Comparison of ENCODE assay signal across 9 cellular contexts in the genomic region with DNA sequence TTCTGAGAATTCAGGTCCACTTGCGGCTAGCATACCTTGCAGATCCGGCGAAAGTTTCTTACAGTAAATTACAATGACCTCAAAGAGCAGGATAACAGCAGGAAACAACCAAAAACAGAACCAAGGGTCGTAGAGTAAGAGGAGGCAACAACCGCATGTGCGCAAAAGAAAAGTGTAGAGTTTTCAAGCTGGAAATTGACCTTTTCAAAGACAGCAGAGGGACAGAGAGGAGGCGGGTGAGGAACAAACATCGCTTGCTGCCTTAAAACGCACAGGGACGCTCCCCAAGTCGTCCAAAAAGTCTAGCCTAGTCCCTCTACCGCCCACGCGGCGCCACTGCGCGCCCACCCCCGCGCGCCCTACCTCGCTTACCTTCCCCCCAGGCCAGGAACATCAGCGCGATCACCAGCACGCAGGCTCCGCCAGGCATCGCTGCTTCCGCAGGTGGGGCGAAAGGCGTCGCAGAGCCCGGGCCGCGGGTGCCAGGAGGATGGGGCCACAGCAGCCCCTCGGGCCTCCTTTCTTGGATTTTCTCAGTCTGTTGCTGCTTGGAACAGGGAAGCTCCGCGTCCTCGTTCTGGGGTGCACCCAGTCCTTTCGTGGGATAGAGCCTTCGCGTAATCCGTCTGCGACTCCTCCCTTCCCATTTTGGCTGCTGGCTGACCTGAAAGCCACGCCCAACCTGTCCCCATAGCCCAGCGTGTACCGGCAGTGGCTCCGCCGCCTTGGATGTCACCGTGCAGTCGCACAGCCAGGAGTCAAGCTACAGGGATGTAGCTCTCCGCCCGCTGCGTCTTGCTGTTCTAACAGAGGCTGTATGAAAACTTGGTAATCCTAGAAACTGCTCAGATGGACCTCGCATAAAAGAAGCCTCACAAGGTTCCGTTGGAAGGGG. TPM values are rescaled to one million over a fixed set of nuclear protein-coding genes. Genes with fewer than 3 reads are reported as not detected.
DNase-seq lines count a peak whose midpoint lies in the region; ATAC-seq and TF ChIP-seq lines count a peak whose summit lies in the region.
"Had no signal": no experiment of that assay in that cellular context is flagged by ENCODE, and none has a peak within 500 bp of the region (broad histone marks: within the 10 kb centered on the region; RNA-seq: fewer than 3 reads in every experiment).

A gene (minus strand): TSS at position 579 of the 895 bp plus-strand sequence. CDS start 149 bp downstream, at position 430.

- peak within 1 kb of the TSS; percentile 55 for H3K27ac ChIP-seq in KMS-11
- H3K27ac ChIP-seq: BLaER1 treated with 17β-estradiol and CSF1 and Interleukin-3, amounts not matched to agents 10 nM and 100 nM had no signal

- peak within 1 kb of the TSS; percentile 86 for H2AFZ ChIP-seq in KMS-11 (ENCODE audit: low read depth)

- peaks cover 36% of the 10 kb centered on the region for H3K27me3 Mint-ChIP-seq in activated naive CD8-positive, alpha-beta T cell treated with anti-CD3 and anti-CD28 coated beads for 36 hours

- H3K4me1 Mint-ChIP-seq in activated naive CD8-positive, alpha-beta T cell treated with anti-CD3 and anti-CD28 coated beads for 36 hours, result peaks cover 12% of the 10 kb centered on the region

- H3K27ac Mint-ChIP-seq in activated naive CD8-positive, alpha-beta T cell treated with anti-CD3 and anti-CD28 coated beads for 36 hours, result peak within 1 kb of the TSS; percentile 87

- ATAC-seq in activated CD4-positive, CD25-positive, alpha-beta regulatory T cell treated with anti-CD3 and anti-CD28 coated beads, Interleukin-2, amount 50 U/mL, for 24 hours, result peak; percentile 59 to 73
- ATAC-seq in GM21515 (IDR thresholded peaks at IDR 0.05; ENCODE audit: unreplicated experiment), result no peak

- H3K27me3 ChIP-seq in KMS-11 (ENCODE audit: insufficient read depth, low read depth), result no peaks in the 10 kb centered on the region

- TF ChIP-seq CTCF in KMS-11 (conservative IDR thresholded peaks at IDR 0.05; ENCODE audit: low read depth, low read length), result peak; percentile 23; the same call in 1 of the 2 replicates

- H3K4me3 ChIP-seq in KMS-11 (IDR thresholded peaks at IDR 0.05; ENCODE audit: insufficient read depth, low read depth, low read length) (no peak within 1 kb of the TSS), skeletal muscle cell (ENCODE audit: low read depth, low read length) (peak within 1 kb of the TSS; percentile 54)
- H3K4me3 ChIP-seq: BLaER1 treated with 17β-estradiol and CSF1 and Interleukin-3, amounts not matched to agents 10 nM and 100 nM had no signal

- H3K4me2 ChIP-seq in KMS-11, result peak within 1 kb of the TSS; percentile 70
- H3K4me2 ChIP-seq: BLaER1 treated with 17β-estradiol and CSF1 and Interleukin-3, amounts not matched to agents 10 nM and 100 nM had no signal

- peaks cover 1% of the 10 kb centered on the region for H3K36me3 Mint-ChIP-seq in activated naive CD8-positive, alpha-beta T cell treated with anti-CD3 and anti-CD28 coated beads for 36 hours

- DNase-seq in activated CD4-positive, CD25-positive, alpha-beta regulatory T cell treated with anti-CD3 and anti-CD28 coated beads, Interleukin-2, amount 50 U/mL, for 72 hours, result no peak
- DNase-seq in SHP77 treated with DMSO at 0.1 percent for 48 hours (lab: John Stamatoyannopoulos, UW), result peak; percentile 95
- DNase-seq in activated naive CD8-positive, alpha-beta T cell treated with anti-CD3 and anti-CD28 coated beads for 36 hours, result peak; percentile 73
- peak; percentile 76 for DNase-seq in iPS DF 4.7 (ENCODE audit: extremely low read depth, low spot score)
- no peak for DNase-seq in skeletal muscle cell (ENCODE audit: low read depth)

- peak within 1 kb of the TSS; percentile 72 for H3K9ac ChIP-seq in KMS-11
- H3K9ac ChIP-seq: BLaER1 treated with 17β-estradiol and CSF1 and Interleukin-3, amounts not matched to agents 10 nM and 100 nM had no signal

- peaks cover 17% of the 10 kb centered on the region for H3K4me1 ChIP-seq in KMS-11 (ENCODE audit: low read depth, poor library complexity, severe bottlenecking)
- H3K4me1 ChIP-seq: BLaER1 treated with 17β-estradiol and CSF1 and Interleukin-3, amounts not matched to agents 10 nM and 100 nM had no signal

- H4K20me1 ChIP-seq in KMS-11 (ENCODE audit: insufficient read depth), result no peaks in the 10 kb centered on the region
- H4K20me1 ChIP-seq: BLaER1 treated with 17β-estradiol and CSF1 and Interleukin-3, amounts not matched to agents 10 nM and 100 nM had no signal

- peak within 1 kb of the TSS; percentile 88 for H3K4me3 Mint-ChIP-seq in activated naive CD8-positive, alpha-beta T cell treated with anti-CD3 and anti-CD28 coated beads for 36 hours

- H3K79me2 ChIP-seq in KMS-11 (ENCODE audit: insufficient read depth, low read depth), result no peaks in the 10 kb centered on the region; the same call in 1 of the 2 replicates

- H3K9me3 Mint-ChIP-seq in activated naive CD8-positive, alpha-beta T cell treated with anti-CD3 and anti-CD28 coated beads for 36 hours, result peaks cover 5% of the 10 kb centered on the region

- no peaks in the 10 kb centered on the region for H3K36me3 ChIP-seq in KMS-11 (ENCODE audit: insufficient read depth)
- H3K36me3 ChIP-seq: BLaER1 treated with 17β-estradiol and CSF1 and Interleukin-3, amounts not matched to agents 10 nM and 100 nM had no signal

RNA-seq across cellular contexts. Expression of the gene that starts here (rescaled TPM):
- 1 to 10 TPM in 1 of 2 experiments, under 1 TPM in 1; 0.98 to 1.5 TPM for total RNA-seq in activated naive CD8-positive, alpha-beta T cell treated with anti-CD3 and anti-CD28 coated beads for 36 hours

Comparison
In these comparisons a context has a peak if more than half of its experiments do, and no peak if none do; other contexts are left out.
1. DNase-seq: peak in SHP77 treated with DMSO at 0.1 percent for 48 hours (single experiment), activated naive CD8-positive, alpha-beta T cell treated with anti-CD3 and anti-CD28 coated beads for 36 hours (single experiment) and iPS DF 4.7 (single experiment); none in activated CD4-positive, CD25-positive, alpha-beta regulatory T cell treated with anti-CD3 and anti-CD28 coated beads, Interleukin-2, amount 50 U/mL, for 72 hours (single experiment) and skeletal muscle cell (single experiment).